In genomic region chr9:82132024-82132423, GRCh38 we compare ENCODE assay signal across 16 cellular contexts.
"Had no signal": no experiment of that assay in that cellular context is flagged by ENCODE, and none has a peak within 500 bp of the region (broad histone marks: within the 10 kb centered on the region; RNA-seq: fewer than 3 reads in every experiment).

No MANE protein-coding gene starts in this region.

- ATAC-seq: left ventricle myocardium superior, pancreas, right cardiac atrium had no signal

- H3K9me3 ChIP-seq: adrenal gland, suprapubic skin, tibial nerve had no signal

- DNase-seq: activated T-cell treated with anti-CD3 and anti-CD28 coated beads, Interleukin-2, amount 50 U/mL, for 1 hour; adrenal gland; central memory CD4-positive, alpha-beta T cell; effector memory CD4-positive, alpha-beta T cell; foreskin melanocyte; hippocampal formation; left ventricle myocardium superior; mammary epithelial cell; midbrain; pancreas; right cardiac atrium; stimulated activated CD4-positive, alpha-beta T cell treated with anti-CD3 and anti-CD28 coated beads, Interleukin-4, amount 100 ng/mL, for 4 hours; stomach had no signal

- H3K27ac ChIP-seq: adrenal gland, pancreas, stomach, suprapubic skin, tibial nerve had no signal

- H3K36me3 ChIP-seq: adrenal gland, pancreas, stomach, suprapubic skin, tibial nerve had no signal

- H3K4me1 ChIP-seq: adrenal gland, pancreas, stomach, suprapubic skin had no signal

- FAIRE-seq: astrocyte, pancreas had no signal

- H3K27me3 ChIP-seq: adrenal gland, pancreas, stomach, suprapubic skin, tibial nerve had no signal

- H3K4me3 ChIP-seq: adrenal gland, pancreas, stomach, suprapubic skin, tibial nerve had no signal
